Comparison of ENCODE assay signal across 8 cellular contexts in genomic region chr1:11925196-11925937, GRCh38. TPM values are rescaled to one million over a fixed set of nuclear protein-coding genes. Genes with fewer than 3 reads are reported as not detected.
DNase-seq lines count a peak whose midpoint lies in the region; ATAC-seq and TF ChIP-seq lines count a peak whose summit lies in the region.
"Not testable (repeated sequence)": the region's sequence is repeated elsewhere in the genome, so short reads cannot be mapped to it uniquely, and the experiment has no call there.

No MANE protein-coding gene starts in this region.

- H3K9ac ChIP-seq in HUES6 (ENCODE audit: low read length), result peak overlapping the region; percentile 58

- ATAC-seq in WTC11, result peak; percentile 12
- peak; percentile 10 for ATAC-seq in central memory CD8-positive, alpha-beta T cell (replicated peaks; ENCODE audit: extremely low read depth, poor library complexity, severe bottlenecking)

- H3K4me1 Mint-ChIP-seq in WTC11 (peaks cover 23% of the 10 kb centered on the region), neural crest cell (peaks cover 34% of the 10 kb centered on the region)
- H3K4me1 Mint-ChIP-seq in central memory CD8-positive, alpha-beta T cell, result peaks cover 37% of the 10 kb centered on the region

- CTCF ChIA-PET in WTC11 (lab: Charles Lee), result interaction anchor here (1.1 to 1.9 kb wide), 2 partner anchors 16 to 42 kb away, joined by 4 to 10 read pairs; no protein-coding TSS in a partner anchor

- not testable (repeated sequence) for TF ChIP-seq CTCF in GM06990 (IDR thresholded peaks at IDR 0.05; ENCODE audit: insufficient read depth, low read length, poor library complexity, severe bottlenecking); WTC11 (IDR thresholded peaks at IDR 0.05); neural crest cell (conservative IDR thresholded peaks at IDR 0.05); tibial artery (IDR thresholded peaks at IDR 0.05)

- intact Hi-C loops in tibial artery (cut with DNase I; ENCODE audit: low total_unique reads), result not testable (repeated sequence)

- H3K36me3 ChIP-seq in GM06990 (ENCODE audit: control insufficient read depth, insufficient read depth, low read length), result peaks cover 13% of the 10 kb centered on the region
- not testable (repeated sequence) for H3K36me3 ChIP-seq in H7 (replicated peaks; ENCODE audit: control insufficient read depth, insufficient read depth, low read length)
- peaks cover 32% of the 10 kb centered on the region for H3K36me3 ChIP-seq in HUES6 (ENCODE audit: control insufficient read depth, insufficient read depth, low read length)
- H3K36me3 ChIP-seq in iPS DF 6.9 (ENCODE audit: control insufficient read depth, insufficient read depth, low read length), result peaks cover 17% of the 10 kb centered on the region
- H3K36me3 ChIP-seq in tibial artery, result peaks cover 15 to 31% (median 19%) of the 10 kb centered on the region in 3 donors

- H3K4me3 ChIP-seq in GM06990 (replicated peaks; ENCODE audit: low read depth, low read length) (peak overlapping the region; percentile 71), H7 (ENCODE audit: insufficient read depth, low read depth, low read length) (peak overlapping the region; percentile 54), HUES6 (ENCODE audit: low read depth, low read length) (peak overlapping the region; percentile 60), iPS DF 6.9 (ENCODE audit: low read length) (peak overlapping the region; percentile 78), tibial artery (peak overlapping the region; percentile 65 to 74)

- not testable (repeated sequence) for H3K9me3 ChIP-seq in HUES6 (ENCODE audit: control insufficient read depth, insufficient read depth, low read depth, low read length); iPS DF 6.9 (ENCODE audit: control insufficient read depth, insufficient read depth, low read length); tibial artery

- peaks cover 13% of the 10 kb centered on the region; the same call in 1 of the 2 replicates for H3K4me1 ChIP-seq in HUES6 (ENCODE audit: control insufficient read depth, insufficient read depth, low read length)
- not testable (repeated sequence) for H3K4me1 ChIP-seq in iPS DF 6.9 (ENCODE audit: control insufficient read depth, insufficient read depth, low read length)
- peaks cover 0 to 65% (median 53%) of the 10 kb centered on the region in 4 donors for H3K4me1 ChIP-seq in tibial artery

- DNase-seq in GM06990 (ENCODE audit: extremely low read depth, insufficient read length); H7; WTC11 (ENCODE audit: low spot score); central memory CD8-positive, alpha-beta T cell (ENCODE audit: low spot score in 2 of 2); iPS DF 6.9 (ENCODE audit: low read depth, low spot score); neural crest cell (ENCODE audit: low read depth, low spot score); tibial artery: not testable (repeated sequence)

- H3K27ac Mint-ChIP-seq in WTC11; neural crest cell (ENCODE audit: unreplicated experiment): not testable (repeated sequence)
- H3K27ac Mint-ChIP-seq in central memory CD8-positive, alpha-beta T cell (ENCODE audit: low read depth), result peak overlapping the region; percentile 86

- not testable (repeated sequence) for H3K27ac ChIP-seq in HUES6 (ENCODE audit: low read depth, low read length); iPS DF 6.9 (ENCODE audit: low read length)
- peak overlapping the region; percentile 56 to 61 for H3K27ac ChIP-seq in tibial artery

- H3K4me3 Mint-ChIP-seq in WTC11, result peak overlapping the region; percentile 74
- peak overlapping the region; percentile 85 for H3K4me3 Mint-ChIP-seq in central memory CD8-positive, alpha-beta T cell
- H3K4me3 Mint-ChIP-seq in neural crest cell, result peak overlapping the region; percentile 85

- H3K27me3 Mint-ChIP-seq in WTC11 (ENCODE audit: low read depth); central memory CD8-positive, alpha-beta T cell; neural crest cell (ENCODE audit: low read depth): not testable (repeated sequence)

- peaks cover 22% of the 10 kb centered on the region for H3K36me3 Mint-ChIP-seq in WTC11
- peaks cover 32% of the 10 kb centered on the region for H3K36me3 Mint-ChIP-seq in central memory CD8-positive, alpha-beta T cell (ENCODE audit: insufficient read depth)
- H3K36me3 Mint-ChIP-seq in neural crest cell (ENCODE audit: low read depth), result not testable (repeated sequence)

- H3K27me3 ChIP-seq in GM06990 (replicated peaks; ENCODE audit: control insufficient read depth, insufficient read depth, low read length); H7 (ENCODE audit: control insufficient read depth, insufficient read depth, low read length); HUES6 (ENCODE audit: control insufficient read depth, insufficient read depth, low read length); iPS DF 6.9 (ENCODE audit: control insufficient read depth, insufficient read depth, low read length); tibial artery: not testable (repeated sequence)

- no CpG with 5 or more reads among the region's 54 CpGs for WGBS in iPS DF 6.9 (ENCODE audit: insufficient coverage, insufficient read length)

- POLR2A ChIA-PET in WTC11 (lab: Charles Lee), result interaction anchor here (1.4 to 1.8 kb wide), 3 partner anchors 16 to 19 kb away, joined by 4 to 17 read pairs (median 11); no protein-coding TSS in a partner anchor

- H3K9me3 Mint-ChIP-seq in WTC11; central memory CD8-positive, alpha-beta T cell; neural crest cell: not testable (repeated sequence)

RNA-seq across cellular contexts. Expression of gene KIAA2013, which starts 0.9 kb away (rescaled TPM):
- 105 and 113 TPM in 2 replicates for total RNA-seq in H7 (2014; rRNA removed; shearing (Covaris generic))
- total RNA-seq in WTC11 (2021), result 45.3 to 50.2 TPM (median 45.6 TPM) in 3 replicates
- 35.0 and 39.4 TPM in 2 replicates for total RNA-seq in neural crest cell

RNA-seq across cellular contexts. Expression of gene PLOD1, which starts 9.2 kb away (rescaled TPM):
- 90.7 and 103 TPM in 2 replicates for total RNA-seq in H7 (2014; rRNA removed; shearing (Covaris generic))
- total RNA-seq in WTC11 (2021) (46.9 to 73.8 TPM (median 67.3 TPM) in 3 replicates), neural crest cell (58.7 and 62.6 TPM in 2 replicates)

RNA-seq across cellular contexts. Expression of gene MFN2, which starts 54.9 kb away (rescaled TPM):
- total RNA-seq in H7 (2014; rRNA removed; shearing (Covaris generic)), result 84.1 and 85.8 TPM in 2 replicates
- total RNA-seq in WTC11 (2021) (56.8 to 63.0 TPM (median 59.8 TPM) in 3 replicates), neural crest cell (78.9 and 80.1 TPM in 2 replicates)
